29 cellular contexts compared by ENCODE assay signal in the genomic region with DNA sequence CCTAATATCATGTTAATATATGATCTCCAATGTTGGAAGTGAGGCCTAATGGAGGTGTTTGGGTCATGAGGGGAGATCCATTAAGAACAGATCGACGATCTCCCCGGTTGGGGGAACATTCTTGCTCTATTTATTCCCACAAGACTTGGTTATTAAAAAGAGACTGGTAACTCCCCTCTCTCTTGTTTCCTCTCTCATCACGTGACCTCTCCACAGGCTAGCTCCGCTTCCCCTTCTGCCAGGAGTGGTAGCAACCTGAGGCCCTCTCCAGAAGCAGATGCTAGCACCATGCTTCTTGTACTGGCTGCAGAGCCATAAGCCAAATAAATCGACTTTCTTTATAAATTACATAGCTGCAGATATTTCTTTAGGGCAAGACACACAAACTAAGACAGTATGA.
"Had no signal": no experiment of that assay in that cellular context is flagged by ENCODE, and none has a peak within 500 bp of the region (broad histone marks: within the 10 kb centered on the region; RNA-seq: fewer than 3 reads in every experiment).

No MANE protein-coding gene starts in this region.

- DNase-seq: colonic mucosa; cortex of kidney; dermis blood vessel endothelial cell; dorsolateral prefrontal cortex; effector CD4-positive, alpha-beta T cell; effector CD8-positive, alpha-beta T cell; effector memory CD4-positive, alpha-beta T cell; effector memory CD8-positive, alpha-beta T cell; endodermal cell; erythroblast; esophagus squamous epithelium; foreskin fibroblast; foreskin keratinocyte; foreskin melanocyte; gastrocnemius medialis; glutamatergic neuron; head of caudate nucleus; heart left ventricle; heart right ventricle had no signal

- H2AFZ ChIP-seq: hepatocyte had no signal

- H3K9me3 Mint-ChIP-seq: endodermal cell had no signal

- H3K4me2 ChIP-seq: hepatocyte had no signal

- FAIRE-seq: endometrium, endothelial cell of umbilical vein, frontal cortex had no signal

- H3K4me1 Mint-ChIP-seq: endodermal cell had no signal

- H3K27me3 ChIP-seq: colonic mucosa, dorsolateral prefrontal cortex, esophagus muscularis mucosa, esophagus squamous epithelium, foreskin keratinocyte, gastrocnemius medialis, heart left ventricle, heart right ventricle, hepatocyte had no signal

- ATAC-seq: effector memory CD8-positive, alpha-beta T cell; esophagus mucosa; foreskin keratinocyte; gastrocnemius medialis; gastroesophageal sphincter; heart left ventricle; heart right ventricle had no signal

- H3K36me3 ChIP-seq: colonic mucosa, esophagus muscularis mucosa, esophagus squamous epithelium, gastrocnemius medialis, gastroesophageal sphincter, heart left ventricle, heart right ventricle had no signal

- H3K27me3 Mint-ChIP-seq: dendritic cell treated with granulocyte-macrophage colony-stimulating factor and Interleukin-4, amounts not matched to agents 40 ng/mL and 50 ng/mL, for 4 days; effector memory CD8-positive, alpha-beta T cell had no signal

- H3K27ac ChIP-seq: colonic mucosa, coronary artery, dorsolateral prefrontal cortex, epithelial cell of prostate, esophagus muscularis mucosa, esophagus squamous epithelium, foreskin keratinocyte, gastrocnemius medialis, gastroesophageal sphincter, heart left ventricle, heart right ventricle, hepatocyte had no signal

- H3K9me3 ChIP-seq: colonic mucosa, esophagus muscularis mucosa, esophagus squamous epithelium, gastrocnemius medialis, gastroesophageal sphincter, heart left ventricle, heart right ventricle had no signal

- H3K27ac Mint-ChIP-seq: dendritic cell treated with granulocyte-macrophage colony-stimulating factor and Interleukin-4, amounts not matched to agents 40 ng/mL and 50 ng/mL, for 4 days; effector memory CD8-positive, alpha-beta T cell; endodermal cell had no signal

- H3K4me3 ChIP-seq: colonic mucosa, coronary artery, dorsolateral prefrontal cortex, esophagus muscularis mucosa, esophagus squamous epithelium, gastrocnemius medialis, gastroesophageal sphincter, heart left ventricle, heart right ventricle, hepatocyte had no signal

- H3K4me1 ChIP-seq: colonic mucosa, esophagus muscularis mucosa, esophagus squamous epithelium, foreskin keratinocyte, gastrocnemius medialis, gastroesophageal sphincter, heart left ventricle, heart right ventricle had no signal

- H3K4me3 Mint-ChIP-seq: dendritic cell treated with granulocyte-macrophage colony-stimulating factor and Interleukin-4, amounts not matched to agents 40 ng/mL and 50 ng/mL, for 4 days; effector memory CD8-positive, alpha-beta T cell; endodermal cell had no signal

- H3K79me2 ChIP-seq: hepatocyte had no signal
